ENCODE assay signal across 10 cellular contexts in the genomic region with DNA sequence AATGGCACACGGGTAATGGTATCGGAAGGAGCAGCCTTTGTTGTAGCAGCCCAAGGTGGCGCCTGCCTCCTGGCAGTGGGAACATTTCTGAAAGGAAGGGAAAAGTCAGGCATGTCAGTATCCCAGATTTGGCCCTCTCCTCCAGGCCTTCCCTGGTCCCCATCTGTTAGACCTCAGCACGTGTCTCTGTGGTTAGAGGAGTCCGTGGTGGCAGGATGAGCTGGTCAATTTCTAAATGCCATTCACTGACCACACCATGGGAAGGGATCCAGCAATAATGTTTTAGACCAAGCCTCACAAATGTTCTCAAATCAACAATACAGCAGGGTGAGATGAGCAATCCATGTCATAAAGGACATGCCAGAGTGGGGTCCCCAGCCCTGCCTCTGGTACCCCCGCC. TPM values are rescaled to one million over a fixed set of nuclear protein-coding genes. Genes with fewer than 3 reads are reported as not detected.
DNase-seq lines count a peak whose midpoint lies in the region; ATAC-seq, FAIRE-seq and TF ChIP-seq lines count a peak whose summit lies in the region.
"Had no signal": no experiment of that assay in that cellular context is flagged by ENCODE, and none has a peak within 500 bp of the region (broad histone marks: within the 10 kb centered on the region; RNA-seq: fewer than 3 reads in every experiment).

No MANE protein-coding gene starts in this region.

- H3K9ac ChIP-seq in K562 (ENCODE audit: insufficient read depth in 1 of 2, low read depth in 2 of 2, low read length in 2 of 2), result peak overlapping the region; percentile 53 to 74; a peak in 3 of 4 replicates

- ATAC-seq in K562, result no peak
- no peak for ATAC-seq in HG03097 (IDR thresholded peaks at IDR 0.05; ENCODE audit: low FRiP score, unreplicated experiment)

- H3K9me3 ChIP-seq in K562 (replicated peaks; ENCODE audit: control insufficient read depth, insufficient read depth, low read depth, low read length) (no peaks in the 10 kb centered on the region), right atrium auricular region (no peaks in the 10 kb centered on the region)
- H3K9me3 ChIP-seq: colonic mucosa had no signal

- FAIRE-seq in K562 (lab: Jason Lieb, UNC), result no peak
- FAIRE-seq: G401.6 had no signal

- no peaks in the 10 kb centered on the region for H3K9me1 ChIP-seq in K562 (ENCODE audit: control insufficient read depth, insufficient read depth, low read length)

- H3K36me3 ChIP-seq in BJ (ENCODE audit: control insufficient read depth, insufficient read depth, low read length), result no peaks in the 10 kb centered on the region
- peaks cover 29% of the 10 kb centered on the region for H3K36me3 ChIP-seq in K562 (ENCODE audit: control insufficient read depth, insufficient read depth, low read length)
- no peaks in the 10 kb centered on the region for H3K36me3 ChIP-seq in kidney epithelial cell (ENCODE audit: control insufficient read depth, insufficient read depth, low read length)
- H3K36me3 ChIP-seq in right atrium auricular region, result no peaks in the 10 kb centered on the region
- H3K36me3 ChIP-seq: colonic mucosa had no signal

- no peak for TF ChIP-seq POLR2A in K562 (conservative IDR thresholded peaks at IDR 0.05)

- DNase-seq in BJ (ENCODE audit: low read depth) (peak; percentile 71), HS-5 (ENCODE audit: low read depth) (peak; percentile 88), K562 (ENCODE audit: extremely low read depth in 1 of 4, low spot score in 3 of 4) (no peak), kidney epithelial cell (ENCODE audit: low read depth) (peak; percentile 29), HuH-7.5 (ENCODE audit: low spot score) (no peak), right atrium auricular region (ENCODE audit: low spot score) (no peak), coronary artery (ENCODE audit: low spot score) (no peak)
- DNase-seq: colonic mucosa had no signal

- no peak overlapping the region; the same call in 1 of the 2 replicates for H3K4me2 ChIP-seq in K562 (ENCODE audit: insufficient read depth, low read length)

- 57% methylated on average over 6 of the region's 6 CpGs for WGBS in K562 (ENCODE audit: insufficient coverage, low coverage, missing lambda C conversion rate)

- TF ChIP-seq CTCF in BJ (IDR thresholded peaks at IDR 0.05; ENCODE audit: insufficient read depth, low read depth, low read length), result no peak
- no peak for TF ChIP-seq CTCF in K562 (IDR thresholded peaks at IDR 0.05 in 2 of 3, conservative IDR thresholded peaks at IDR 0.05 in 1 of 3; ENCODE audit: insufficient read depth in 2 of 3, low read depth in 1 of 3, low read length in 3 of 3)
- no peak for TF ChIP-seq CTCF in kidney epithelial cell (IDR thresholded peaks at IDR 0.05; ENCODE audit: insufficient read depth, low read length, poor library complexity, severe bottlenecking)
- no peak for TF ChIP-seq CTCF in right atrium auricular region (IDR thresholded peaks at IDR 0.05)
- TF ChIP-seq CTCF in coronary artery (IDR thresholded peaks at IDR 0.05), result no peak

- peaks cover 46% of the 10 kb centered on the region for H3K79me2 ChIP-seq in K562 (ENCODE audit: control insufficient read depth, insufficient read depth, low read length)

- no TSS peak for BruUV-seq in K562 (replicated peaks; lab: Mats Ljungman, UMichigan)

- H3K4me1 ChIP-seq in K562 (replicated peaks in 1 of 2; ENCODE audit: control insufficient read depth in 2 of 2, insufficient read depth in 2 of 2, low read length in 2 of 2), result peaks cover 18 to 25% of the 10 kb centered on the region in 2 experiments; a peak in 4 of 5 replicates
- H3K4me1 ChIP-seq in right atrium auricular region, result no peaks in the 10 kb centered on the region
- H3K4me1 ChIP-seq: colonic mucosa had no signal

- 0 out of 2 replicates have a peak, but pooled peaks cover 3% of the 10 kb centered on the region for H4K20me1 ChIP-seq in K562 (replicated peaks; ENCODE audit: control insufficient read depth, insufficient read depth, low read length)

- H2AFZ ChIP-seq in K562 (ENCODE audit: low read depth, low read length), result no peak overlapping the region

- intact Hi-C loops in K562 (cut with micrococcal nuclease), result no loop called here

- no peak for TF ChIP-seq RAD21 in K562 (CRISPR knock-in tag; conservative IDR thresholded peaks at IDR 0.05 in 1 of 2, IDR thresholded peaks at IDR 0.05 in 1 of 2)

- no peak for TF ChIP-seq EP300 in K562 (IDR thresholded peaks at IDR 0.05; ENCODE audit: low read length)

- no peak overlapping the region for H3K4me3 ChIP-seq in BJ (ENCODE audit: low read depth, low read length)
- H3K4me3 ChIP-seq in K562, result no peak overlapping the region
- no peak overlapping the region for H3K4me3 ChIP-seq in kidney epithelial cell (ENCODE audit: low read depth, low read length)
- no peak overlapping the region for H3K4me3 ChIP-seq in right atrium auricular region
- no peak overlapping the region for H3K4me3 ChIP-seq in coronary artery
- H3K4me3 ChIP-seq: colonic mucosa had no signal

- in situ Hi-C loops in K562 (cut with MboI), result loop anchor here (10.0 kb wide), 1 partner anchor 105 kb away; no protein-coding TSS in a partner anchor

- POLR2A ChIA-PET in BJ (lab: Charles Lee), result no interaction called here
- POLR2A ChIA-PET in K562 (lab: Yijun Ruan, JAX), result no interaction called here

- no peaks in the 10 kb centered on the region for H3K27me3 ChIP-seq in BJ (ENCODE audit: control insufficient read depth, insufficient read depth, low read length)
- H3K27me3 ChIP-seq in K562 (ENCODE audit: control insufficient read depth in 2 of 2, insufficient read depth in 2 of 2, low read length in 2 of 2), result no peaks in the 10 kb centered on the region
- no peaks in the 10 kb centered on the region for H3K27me3 ChIP-seq in kidney epithelial cell (ENCODE audit: control insufficient read depth, insufficient read depth, low read length)
- no peaks in the 10 kb centered on the region for H3K27me3 ChIP-seq in right atrium auricular region
- H3K27me3 ChIP-seq: colonic mucosa had no signal

- H3K27ac ChIP-seq in K562 (ENCODE audit: extremely low read depth, low read depth, low read length) (peak overlapping the region; percentile 83), right atrium auricular region (no peak overlapping the region), coronary artery (no peak overlapping the region)

- CTCF ChIA-PET in BJ (lab: Yijun Ruan, JAX), result no interaction called here
- CTCF ChIA-PET in K562 (lab: Yijun Ruan, JAX; ENCODE audit: low intra/inter-chr PET ratio), result no interaction called here

TF ChIP-seq in K562, 482 proteins besides CTCF, POLR2A, EP300 and RAD21:
- TF ChIP-seq CHD2 (IDR thresholded peaks at IDR 0.05; ENCODE audit: low read depth, low read length) (no peak), USF1 (CRISPR knock-in tag; IDR thresholded peaks at IDR 0.05) (0 out of 2 replicates have a peak, but pooled peaks have one; percentile 27), ZC3H8 (IDR thresholded peaks at IDR 0.05) (no peak), ZNF76 (CRISPR knock-in tag; IDR thresholded peaks at IDR 0.05; ENCODE audit: borderline replicate concordance) (no peak), TFAP4 (CRISPR knock-in tag; IDR thresholded peaks at IDR 0.05; ENCODE audit: borderline replicate concordance) (0 out of 2 replicates have a peak, but pooled peaks have one; percentile 19), BHLHE40 (IDR thresholded peaks at IDR 0.05; ENCODE audit: low read length) (peak; percentile 15; the same call in 1 of the 2 replicates), SREBF1 (IDR thresholded peaks at IDR 0.05; ENCODE audit: borderline replicate concordance, low read depth, low read length) (no peak), MTA2 (IDR thresholded peaks at IDR 0.05; ENCODE audit: low read depth) (no peak)
- TF ChIP-seq, protein P1, sequence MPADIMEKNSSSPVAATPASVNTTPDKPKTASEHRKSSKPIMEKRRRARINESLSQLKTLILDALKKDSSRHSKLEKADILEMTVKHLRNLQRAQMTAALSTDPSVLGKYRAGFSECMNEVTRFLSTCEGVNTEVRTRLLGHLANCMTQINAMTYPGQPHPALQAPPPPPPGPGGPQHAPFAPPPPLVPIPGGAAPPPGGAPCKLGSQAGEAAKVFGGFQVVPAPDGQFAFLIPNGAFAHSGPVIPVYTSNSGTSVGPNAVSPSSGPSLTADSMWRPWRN (IDR thresholded peaks at IDR 0.05; ENCODE audit: low read depth), result no peak

RNA-seq across cellular contexts. Expression of gene CYP2D6, which starts 49.0 kb away (rescaled TPM):
- polyA plus RNA-seq in BJ (2011; rRNA removed) (0.54 and 0.77 TPM in 2 replicates), K562 (2011; rRNA removed) (0.07 and 0.24 TPM in 2 replicates), K562 (2014; fragmentation: Illumina TruSeq; extraction: Trizol) (0.10 TPM in 2 replicates), K562 (2014; fragmentation: Nextera tagmentation; extraction: Ambion mirVana) (not detected), K562 (2014; rRNA removed) (0.67 TPM in 1 of 2 replicates, not detected in the other)
- polyA minus RNA-seq in BJ (2011; rRNA and poly(A)+ RNA removed), result 0.14 TPM in 1 of 2 replicates, not detected in the other
- total RNA-seq in K562 (2011; cell fraction: chromatin; rRNA removed; ENCODE audit: low replicate concordance), result 1.4 and 1.6 TPM in 2 replicates
- total RNA-seq in K562 (2011; cell fraction: nucleolus; rRNA removed), result 0.50 and 0.66 TPM in 2 replicates
- total RNA-seq in K562 (2011; cell fraction: nucleoplasm; rRNA removed), result 1.4 TPM in 2 replicates
- total RNA-seq in K562 (2014; rRNA removed) (not detected in 2 replicates), K562 (2014; rRNA removed; fragmentation: Illumina TruSeq; extraction: Trizol) (0.04 and 0.06 TPM in 2 replicates), K562 (2015; rRNA removed; fragmentation: Illumina TruSeq; extraction: Trizol) (0.11 TPM in 1 of 2 replicates, not detected in the other), K562 (2021) (0.18 and 0.20 TPM in 2 replicates), kidney epithelial cell (0.58 and 1.1 TPM in 2 replicates), right atrium auricular region (not detected)
- 0.04 TPM in 2 replicates for polyA plus RNA-seq in K562 (2011; cell fraction: cytosol; rRNA removed)
- 1.2 and 1.8 TPM in 2 replicates for polyA plus RNA-seq in K562 (2011; cell fraction: nucleus; rRNA removed)
- 0.30 and 0.71 TPM in 2 replicates for polyA plus RNA-seq in K562 (2012)
- 0.09 and 0.35 TPM in 2 replicates for polyA minus RNA-seq in K562 (2011; rRNA and poly(A)+ RNA removed)
- polyA minus RNA-seq in K562 (2011; cell fraction: cytosol; rRNA and poly(A)+ RNA removed), result not detected in 2 replicates
- 0.22 TPM in 1 of 2 replicates, not detected in the other for polyA minus RNA-seq in K562 (2011; cell fraction: nucleus; rRNA and poly(A)+ RNA removed)

Comparison
In these comparisons a context has a peak if more than half of its experiments do, and no peak if none do; other contexts are left out.
1. DNase-seq: peak in BJ (single experiment), HS-5 (single experiment) and kidney epithelial cell (single experiment); none in K562 (0 of 4), HuH-7.5 (single experiment), right atrium auricular region (single experiment) and coronary artery (single experiment).